18 cellular contexts compared by ENCODE assay signal in genomic region chr7:133536450-133536849, GRCh38.
"Had no signal": no experiment of that assay in that cellular context is flagged by ENCODE, and none has a peak within 500 bp of the region (broad histone marks: within the 10 kb centered on the region; RNA-seq: fewer than 3 reads in every experiment).

No MANE protein-coding gene starts in this region.

- H3K4me2 ChIP-seq: SK-N-SH had no signal

- H3K4me3 Mint-ChIP-seq: IgD-negative memory B cell had no signal

- H3K9ac ChIP-seq: SK-N-SH had no signal

- FAIRE-seq: RCC 7860 had no signal

- H3K9me3 ChIP-seq: SK-N-SH had no signal

- H3K27ac Mint-ChIP-seq: IgD-negative memory B cell had no signal

- H3K9me2 ChIP-seq: SK-N-SH had no signal

- H3K27me3 Mint-ChIP-seq: IgD-negative memory B cell had no signal

- DNase-seq: KBM-7, NCI-H1092, NCI-H1436, NCI-H187, NCI-H2029, NCI-H2081 treated with DMSO at 0.1 percent for 48 hours, NCI-H2171, NCI-H226, NCI-H446, NCI-H510A, NCI-H524 treated with DMSO at 0.1 percent for 48 hours, NCI-H69, NCI-H774, Right ventricle myocardium superior, RPMI8226, SK-N-SH had no signal
